26 cellular contexts compared by ENCODE assay signal in genomic region chr10:44983895-44984278, GRCh38. TPM values are rescaled to one million over a fixed set of nuclear protein-coding genes. Genes with fewer than 3 reads are reported as not detected.
A peak's percentile ranks its signal among the peaks of the same experiment; 100 is the strongest.
DNase-seq lines count a peak whose midpoint lies in the region; TF ChIP-seq lines count a peak whose summit lies in the region.
"Had no signal": no experiment of that assay in that cellular context is flagged by ENCODE, and none has a peak within 500 bp of the region (broad histone marks: within the 10 kb centered on the region; RNA-seq: fewer than 3 reads in every experiment).

No MANE protein-coding gene starts in this region.

- intact Hi-C loops in ascending aorta (cut with DNase I), result no loop called here
- intact Hi-C loops in tibial artery (cut with DNase I; ENCODE audit: low total_unique reads), result loop anchor here (2.0 to 5.0 kb wide), 2 partner anchors 13 to 1012 kb away; no protein-coding TSS in a partner anchor

- peaks cover 51% of the 10 kb centered on the region for H3K4me1 Mint-ChIP-seq in endodermal cell

- H3K36me3 Mint-ChIP-seq in endodermal cell (ENCODE audit: low read depth), result no peaks in the 10 kb centered on the region
- H3K36me3 Mint-ChIP-seq: activated CD8-positive, alpha-beta memory T cell treated with anti-CD3 and anti-CD28 coated beads, Interleukin-2, amount 10 ng/mL, durations not matched to agents 7 days and 5 days had no signal

- H3K36me3 ChIP-seq in ascending aorta (no peaks in the 10 kb centered on the region), endodermal cell (ENCODE audit: control insufficient read depth, insufficient read depth, low read length) (no peaks in the 10 kb centered on the region), tibial artery (peaks cover 0 to 16% (median 4%) of the 10 kb centered on the region in 3 donors)
- H3K36me3 ChIP-seq: transverse colon had no signal

- no peak overlapping the region for H3K27ac Mint-ChIP-seq in endodermal cell
- H3K27ac Mint-ChIP-seq: activated CD8-positive, alpha-beta memory T cell treated with anti-CD3 and anti-CD28 coated beads, Interleukin-2, amount 10 ng/mL, durations not matched to agents 7 days and 5 days; stimulated activated naive CD8-positive, alpha-beta T cell treated with anti-CD3 and anti-CD28 coated beads, Interleukin-15, Interleukin-2, amounts not matched to agents 100 ng/mL and 50 ng/mL, for 24 hours had no signal

- H3K27me3 Mint-ChIP-seq in endodermal cell (ENCODE audit: insufficient read depth), result peaks cover 8% of the 10 kb centered on the region
- H3K27me3 Mint-ChIP-seq: stimulated activated naive CD8-positive, alpha-beta T cell treated with anti-CD3 and anti-CD28 coated beads, Interleukin-15, Interleukin-2, amounts not matched to agents 100 ng/mL and 50 ng/mL, for 24 hours had no signal

- H3K9me3 Mint-ChIP-seq in endodermal cell, result no peaks in the 10 kb centered on the region
- H3K9me3 Mint-ChIP-seq: stimulated activated naive CD8-positive, alpha-beta T cell treated with anti-CD3 and anti-CD28 coated beads, Interleukin-15, Interleukin-2, amounts not matched to agents 100 ng/mL and 50 ng/mL, for 24 hours had no signal

- no peak overlapping the region for H3K9ac ChIP-seq in endodermal cell (ENCODE audit: extremely low read depth, low read length, poor library complexity, severe bottlenecking)

- H3K9me3 ChIP-seq in ascending aorta (no peaks in the 10 kb centered on the region), endodermal cell (ENCODE audit: control insufficient read depth, low read length) (no peaks in the 10 kb centered on the region), tibial artery (no peaks in the 10 kb centered on the region)
- H3K9me3 ChIP-seq: BLaER1 treated with 17β-estradiol and CSF1 and Interleukin-3, amounts not matched to agents 10 nM and 100 nM; pancreas; SJSA1; spleen; transverse colon had no signal

- peaks cover 50 to 80% of the 10 kb centered on the region in 2 donors for H3K4me1 ChIP-seq in ascending aorta
- peaks cover 7% of the 10 kb centered on the region for H3K4me1 ChIP-seq in endodermal cell (ENCODE audit: control insufficient read depth, insufficient read depth, low read length)
- peaks cover 11 to 98% (median 82%) of the 10 kb centered on the region in 4 donors for H3K4me1 ChIP-seq in tibial artery

- WGBS in endodermal cell (ENCODE audit: insufficient coverage in 1 of 2, insufficient read length in 1 of 2), 2 experiments, result 89 to 92% methylated on average over 4 to 10 of the region's 10 CpGs

- peak overlapping the region; percentile 74 to 91 for H3K27ac ChIP-seq in ascending aorta
- no peak overlapping the region for H3K27ac ChIP-seq in endodermal cell (ENCODE audit: low read depth, low read length)
- peak overlapping the region; percentile 90 to 96 for H3K27ac ChIP-seq in tibial artery
- H3K27ac ChIP-seq: epithelial cell of prostate, pancreas, spleen had no signal

- H3K27me3 ChIP-seq in ascending aorta (no peaks in the 10 kb centered on the region), endodermal cell (ENCODE audit: control insufficient read depth, insufficient read depth, low read length, poor library complexity, severe bottlenecking) (no peaks in the 10 kb centered on the region), tibial artery (no peaks in the 10 kb centered on the region)
- H3K27me3 ChIP-seq: BLaER1 treated with 17β-estradiol and CSF1 and Interleukin-3, amounts not matched to agents 10 nM and 100 nM; pancreas; SJSA1; spleen; transverse colon had no signal

- H3K4me3 ChIP-seq in ascending aorta, result no peak overlapping the region
- no peak overlapping the region for H3K4me3 ChIP-seq in endodermal cell (ENCODE audit: low read length)
- H3K4me3 ChIP-seq in tibial artery, result no peak overlapping the region
- H3K4me3 ChIP-seq: BLaER1 treated with 17β-estradiol and CSF1 and Interleukin-3, amounts not matched to agents 10 nM and 100 nM; pancreas; SJSA1; spleen; transverse colon had no signal

- no peak for TF ChIP-seq CTCF in ascending aorta (IDR thresholded peaks at IDR 0.05)
- no peak for TF ChIP-seq CTCF in endodermal cell (conservative IDR thresholded peaks at IDR 0.05)
- TF ChIP-seq CTCF in tibial artery (IDR thresholded peaks at IDR 0.05), result no peak

- no peak overlapping the region for H3K4me3 Mint-ChIP-seq in endodermal cell
- H3K4me3 Mint-ChIP-seq: activated CD8-positive, alpha-beta memory T cell treated with anti-CD3 and anti-CD28 coated beads, Interleukin-2, amount 10 ng/mL, durations not matched to agents 7 days and 5 days; stimulated activated naive CD8-positive, alpha-beta T cell treated with anti-CD3 and anti-CD28 coated beads, Interleukin-15, Interleukin-2, amounts not matched to agents 100 ng/mL and 50 ng/mL, for 24 hours had no signal

- peak in 1 of 2 donors; percentile 61 for DNase-seq in ascending aorta (ENCODE audit: low spot score in 2 of 2)
- peak; percentile 37 for DNase-seq in endodermal cell
- DNase-seq in mesenteric fat pad (ENCODE audit: low spot score), result peak; percentile 86
- peak; percentile 16 to 58 for DNase-seq in tibial artery
- DNase-seq in NCI-H1436 (lab: John Stamatoyannopoulos, UW), result no peak
- no peak for DNase-seq in NCI-H526 treated with DMSO at 0.1 percent for 48 hours (lab: John Stamatoyannopoulos, UW)
- DNase-seq in COLO668 (lab: John Stamatoyannopoulos, UW; ENCODE audit: unreplicated experiment), result no peak
- DNase-seq: activated CD4-positive, alpha-beta T cell treated with anti-CD3 and anti-CD28 coated beads, Interleukin-2, amount 50 U/mL, for 4 hours; activated CD8-positive, alpha-beta memory T cell treated with anti-CD3 and anti-CD28 coated beads, Interleukin-2, amount 10 ng/mL, durations not matched to agents 7 days and 5 days; activated naive CD4-positive, alpha-beta T cell treated with Interleukin-2 at 50 U/mL for 16 hours; amniotic stem cell; COR-L47; effector CD8-positive, alpha-beta T cell; glutamatergic neuron; mammary epithelial cell; NCI-H2107; NCI-H345; NCI-H774; spleen; stimulated activated CD8-positive, alpha-beta memory T cell treated with anti-CD3 and anti-CD28 coated beads, Interleukin-4, amount 100 ng/mL, for 48 hours; transverse colon had no signal

RNA-seq across cellular contexts. Expression of gene DEPP1, which starts 5.3 kb away (rescaled TPM):
- total RNA-seq in ascending aorta, result 309 TPM
- total RNA-seq in endodermal cell, result 1 to 10 TPM; 1.3 to 2.6 TPM
- 0.89 TPM for polyA plus RNA-seq in endodermal cell (2013, experiment 1 of 2)
- 1.2 TPM for polyA plus RNA-seq in endodermal cell (2013, experiment 2 of 2)
- total RNA-seq in mesenteric fat pad, result 566 TPM

RNA-seq across cellular contexts. Expression of gene ZNF22, which starts 16.8 kb away (rescaled TPM):
- 1.6 TPM for total RNA-seq in ascending aorta
- total RNA-seq in endodermal cell, result 10 to 100 TPM; 35.5 to 42.5 TPM
- polyA plus RNA-seq in endodermal cell (2013, experiment 1 of 2), result 59.3 TPM
- 54.5 TPM for polyA plus RNA-seq in endodermal cell (2013, experiment 2 of 2)
- 50.3 TPM for total RNA-seq in mesenteric fat pad

RNA-seq across cellular contexts. Expression of gene RASSF4, which starts 24.3 kb away (rescaled TPM):
- total RNA-seq in ascending aorta (40.0 TPM), endodermal cell (10 to 100 TPM in 1 of 2 donors, 1 to 10 TPM in 1; 5.2 to 14.1 TPM), mesenteric fat pad (122 TPM)
- 17.2 TPM for polyA plus RNA-seq in endodermal cell (2013, experiment 1 of 2)
- 20.0 TPM for polyA plus RNA-seq in endodermal cell (2013, experiment 2 of 2)

Comparison
In these comparisons a context has a peak if more than half of its experiments do, and no peak if none do; other contexts are left out.
1. DNase-seq: peak in endodermal cell (single experiment), mesenteric fat pad (single experiment) and tibial artery (2 of 2); none in NCI-H1436 (single experiment), NCI-H526 treated with DMSO at 0.1 percent for 48 hours (single experiment) and COLO668 (single experiment).
2. RNA of gene DEPP1, which starts 5.3 kb away (total RNA-seq): 566 TPM in mesenteric fat pad (single experiment) and 309 TPM in ascending aorta (single experiment); 1.3 to 2.6 TPM in endodermal cell; every median in the first group is over 10 times any median in the second.
3. RNA of gene ZNF22, which starts 16.8 kb away (total RNA-seq): 50.3 TPM in mesenteric fat pad (single experiment) and 35.5 to 42.5 TPM in endodermal cell; 1.6 TPM in ascending aorta (single experiment); every median in the first group is over 10 times any median in the second.